In genomic region chr4:152081024-152081423, GRCh38 we compare ENCODE assay signal across 18 cellular contexts.
DNase-seq lines count a peak whose midpoint lies in the region; ATAC-seq, FAIRE-seq and TF ChIP-seq lines count a peak whose summit lies in the region.
"Had no signal": no experiment of that assay in that cellular context is flagged by ENCODE, and none has a peak within 500 bp of the region (broad histone marks: within the 10 kb centered on the region; RNA-seq: fewer than 3 reads in every experiment).

No MANE protein-coding gene starts in this region.

- H3K27me3 Mint-ChIP-seq in stimulated activated naive CD8-positive, alpha-beta T cell treated with anti-CD3 and anti-CD28 coated beads, Interleukin-15, Interleukin-2, amounts not matched to agents 100 ng/mL and 50 ng/mL, for 24 hours, result no peaks in the 10 kb centered on the region
- H3K27me3 Mint-ChIP-seq in stimulated activated naive CD8-positive, alpha-beta T cell treated with anti-CD3 and anti-CD28 coated beads, Interleukin-15, amount 100 ng/mL, for 72 hours, result no peaks in the 10 kb centered on the region

- H3K36me3 Mint-ChIP-seq in stimulated activated naive CD8-positive, alpha-beta T cell treated with anti-CD3 and anti-CD28 coated beads, Interleukin-15, Interleukin-2, amounts not matched to agents 100 ng/mL and 50 ng/mL, for 24 hours (ENCODE audit: low read depth), result no peaks in the 10 kb centered on the region

- H3K4me3 Mint-ChIP-seq in stimulated activated naive CD8-positive, alpha-beta T cell treated with anti-CD3 and anti-CD28 coated beads, Interleukin-15, Interleukin-2, amounts not matched to agents 100 ng/mL and 50 ng/mL, for 24 hours, result no peak overlapping the region
- no peak overlapping the region for H3K4me3 Mint-ChIP-seq in stimulated activated naive CD8-positive, alpha-beta T cell treated with anti-CD3 and anti-CD28 coated beads, Interleukin-15, amount 100 ng/mL, for 72 hours

- H3K27ac ChIP-seq in Peyer's patch, result no peak overlapping the region
- H3K27ac ChIP-seq: cardiac muscle cell, foreskin keratinocyte, upper lobe of left lung had no signal

- peaks cover 37% of the 10 kb centered on the region for H3K4me1 Mint-ChIP-seq in stimulated activated naive CD8-positive, alpha-beta T cell treated with anti-CD3 and anti-CD28 coated beads, Interleukin-15, Interleukin-2, amounts not matched to agents 100 ng/mL and 50 ng/mL, for 24 hours (ENCODE audit: low read depth)
- peaks cover 30% of the 10 kb centered on the region for H3K4me1 Mint-ChIP-seq in stimulated activated naive CD8-positive, alpha-beta T cell treated with anti-CD3 and anti-CD28 coated beads, Interleukin-15, amount 100 ng/mL, for 72 hours

- FAIRE-seq in H54 (lab: Jason Lieb, UNC), result no peak

- H3K36me3 ChIP-seq in Peyer's patch, result no peaks in the 10 kb centered on the region
- H3K36me3 ChIP-seq: cardiac muscle cell, upper lobe of left lung had no signal

- DNase-seq in stimulated activated naive CD8-positive, alpha-beta T cell treated with anti-CD3 and anti-CD28 coated beads, Interleukin-15, Interleukin-2, amounts not matched to agents 100 U/mL and 50 U/mL, for 24 hours, result no peak
- DNase-seq in stimulated activated naive CD8-positive, alpha-beta T cell treated with anti-CD3 and anti-CD28 coated beads, Interleukin-15, amount 100 ng/mL, for 72 hours, result no peak
- DNase-seq in Peyer's patch (no peak), H54 (ENCODE audit: insufficient read length, low spot score) (no peak)
- DNase-seq: activated CD8-positive, alpha-beta memory T cell treated with anti-CD3 and anti-CD28 coated beads for 24 hours; activated naive CD4-positive, alpha-beta T cell treated with anti-CD3 and anti-CD28 coated beads, Interleukin-2, amount 50 U/mL, for 16 hours; DMS53; foreskin keratinocyte; NCI-H1930; NCI-H774; right cardiac atrium; upper lobe of left lung had no signal

- H3K27ac Mint-ChIP-seq in stimulated activated naive CD8-positive, alpha-beta T cell treated with anti-CD3 and anti-CD28 coated beads, Interleukin-15, Interleukin-2, amounts not matched to agents 100 ng/mL and 50 ng/mL, for 24 hours, result peak overlapping the region; percentile 24
- no peak overlapping the region for H3K27ac Mint-ChIP-seq in stimulated activated naive CD8-positive, alpha-beta T cell treated with anti-CD3 and anti-CD28 coated beads, Interleukin-15, amount 100 ng/mL, for 72 hours

- TF ChIP-seq POLR2A in Peyer's patch (IDR thresholded peaks at IDR 0.05) (no peak), H54 (IDR thresholded peaks at IDR 0.05; ENCODE audit: low read depth, low read length) (no peak)

- H3K9me3 Mint-ChIP-seq in stimulated activated naive CD8-positive, alpha-beta T cell treated with anti-CD3 and anti-CD28 coated beads, Interleukin-15, Interleukin-2, amounts not matched to agents 100 ng/mL and 50 ng/mL, for 24 hours, result peaks cover 4% of the 10 kb centered on the region
- peaks cover 0 to 9% of the 10 kb centered on the region in 2 donors for H3K9me3 Mint-ChIP-seq in stimulated activated naive CD8-positive, alpha-beta T cell treated with anti-CD3 and anti-CD28 coated beads, Interleukin-15, amount 100 ng/mL, for 72 hours

- H3K4me1 ChIP-seq in Peyer's patch, result no peaks in the 10 kb centered on the region
- H3K4me1 ChIP-seq: foreskin keratinocyte, upper lobe of left lung had no signal

- TF ChIP-seq CTCF in Peyer's patch (IDR thresholded peaks at IDR 0.05), result no peak

- no peaks in the 10 kb centered on the region for H3K27me3 ChIP-seq in Peyer's patch
- H3K27me3 ChIP-seq: cardiac muscle cell, foreskin keratinocyte, upper lobe of left lung had no signal

- no peak for ATAC-seq in stimulated activated naive CD8-positive, alpha-beta T cell treated with anti-CD3 and anti-CD28 coated beads, Interleukin-15, Interleukin-2, amounts not matched to agents 100 U/mL and 50 U/mL, for 24 hours
- ATAC-seq in GM21619 (IDR thresholded peaks at IDR 0.05; ENCODE audit: unreplicated experiment) (peak; percentile 84), HG03520 (IDR thresholded peaks at IDR 0.05; ENCODE audit: unreplicated experiment) (peak; percentile 68), GM21528 (IDR thresholded peaks at IDR 0.05; ENCODE audit: low FRiP score, unreplicated experiment) (no peak)
- ATAC-seq in stimulated activated naive CD8-positive, alpha-beta T cell treated with anti-CD3 and anti-CD28 coated beads, Interleukin-15, amount 100 ng/mL, for 72 hours, result peak; percentile 41
- ATAC-seq: foreskin keratinocyte, right cardiac atrium had no signal

- H3K9me3 ChIP-seq in Peyer's patch, result no peaks in the 10 kb centered on the region
- H3K9me3 ChIP-seq: upper lobe of left lung had no signal

- no peak overlapping the region for H3K4me3 ChIP-seq in Peyer's patch
- H3K4me3 ChIP-seq: cardiac muscle cell, lung, upper lobe of left lung had no signal

Comparison
In these comparisons a context has a peak if more than half of its experiments do, and no peak if none do; other contexts are left out.
1. ATAC-seq: peak in GM21619 (single experiment), HG03520 (single experiment) and stimulated activated naive CD8-positive, alpha-beta T cell treated with anti-CD3 and anti-CD28 coated beads, Interleukin-15, amount 100 ng/mL, for 72 hours (single experiment); none in stimulated activated naive CD8-positive, alpha-beta T cell treated with anti-CD3 and anti-CD28 coated beads, Interleukin-15, Interleukin-2, amounts not matched to agents 100 U/mL and 50 U/mL, for 24 hours (single experiment) and GM21528 (single experiment).